ENCODE assay signal across 14 cellular contexts in the genomic region with DNA sequence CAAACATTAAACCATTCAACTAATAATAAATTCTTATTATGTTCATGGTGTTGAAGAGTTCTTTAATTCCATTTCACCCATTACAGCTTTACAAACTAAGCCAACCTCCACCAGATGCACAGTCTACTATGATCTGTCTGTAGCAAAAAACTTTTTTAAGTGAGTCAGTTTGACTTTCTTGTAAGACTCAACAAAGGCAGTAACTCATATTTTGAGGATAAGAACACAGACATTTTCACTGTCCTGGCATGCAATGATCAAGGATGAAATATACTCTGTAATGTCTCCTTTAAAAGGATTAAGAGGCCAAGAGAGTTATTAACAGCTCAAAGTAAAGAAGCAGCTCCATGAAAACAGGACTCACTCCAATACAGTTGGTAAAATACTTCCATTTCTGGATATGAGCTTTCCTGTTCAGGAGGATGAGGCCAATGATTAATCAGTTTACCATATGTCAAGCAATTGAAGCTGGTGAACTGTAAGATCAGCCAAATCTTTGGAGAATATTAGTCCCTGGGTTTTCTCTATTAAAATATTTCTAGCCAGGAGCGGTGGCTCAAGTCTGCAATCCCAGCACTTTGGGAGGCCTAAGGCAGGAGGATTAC. TPM values are rescaled to one million over a fixed set of nuclear protein-coding genes. Genes with fewer than 3 reads are reported as not detected.
"Had no signal": no experiment of that assay in that cellular context is flagged by ENCODE, and none has a peak within 500 bp of the region (broad histone marks: within the 10 kb centered on the region; RNA-seq: fewer than 3 reads in every experiment).

No MANE protein-coding gene starts in this region.

- H3K27ac ChIP-seq: upper lobe of right lung had no signal

- H3K9me3 ChIP-seq: upper lobe of right lung had no signal

- H3K27ac Mint-ChIP-seq: activated CD4-positive, alpha-beta T cell treated with anti-CD3 and anti-CD28 coated beads for 36 hours; activated CD8-positive, alpha-beta T cell treated with anti-CD3 and anti-CD28 coated beads for 36 hours; activated T-helper 1 cell treated with anti-CD3 and anti-CD28 coated beads, Interleukin-12 subunit alpha, Interleukin-12 subunit beta, Interleukin-2, Interleukin-4 antibody, amounts not matched to agents 30 ng/mL and 10 ng/mL and 1 ng/mL, durations not matched to agents 14 hours and 24 hours and 36 hours; dendritic cell treated with granulocyte-macrophage colony-stimulating factor and Interleukin-4, amounts not matched to agents 40 ng/mL and 50 ng/mL, for 4 days; T-helper 2 cell treated with Interferon-gamma antibody and Interleukin-4, amounts not matched to agents 5 μg/mL and 100 μg/mL, for 36 hours had no signal

- H3K27me3 ChIP-seq: upper lobe of right lung had no signal

- DNase-seq: activated CD4-positive, alpha-beta T cell treated with anti-CD3 and anti-CD28 coated beads for 36 hours; activated CD8-positive, alpha-beta memory T cell treated with anti-CD3 and anti-CD28 coated beads, Interleukin-2, amount 50 U/mL, for 4 hours; activated CD8-positive, alpha-beta T cell treated with anti-CD3 and anti-CD28 coated beads for 36 hours; activated naive CD4-positive, alpha-beta T cell; left colon; stimulated activated CD4-positive, alpha-beta T cell treated with anti-CD3 and anti-CD28 coated beads, Interleukin-15, amount 100 ng/mL, for 24 hours; stimulated activated CD4-positive, alpha-beta T cell treated with anti-CD3 and anti-CD28 coated beads, Interleukin-4, amount 100 ng/mL, for 24 hours; upper lobe of right lung had no signal

- H3K4me3 ChIP-seq: upper lobe of right lung had no signal

- H3K9me3 Mint-ChIP-seq: activated CD8-positive, alpha-beta T cell treated with anti-CD3 and anti-CD28 coated beads for 36 hours; activated T-helper 1 cell treated with anti-CD3 and anti-CD28 coated beads, Interleukin-12 subunit alpha, Interleukin-12 subunit beta, Interleukin-2, Interleukin-4 antibody, amounts not matched to agents 30 ng/mL and 10 ng/mL and 1 ng/mL, durations not matched to agents 14 hours and 24 hours and 36 hours; dendritic cell treated with granulocyte-macrophage colony-stimulating factor and Interleukin-4, amounts not matched to agents 40 ng/mL and 50 ng/mL, for 4 days; natural killer cell treated with Interleukin-12 subunit alpha and Interleukin-12 subunit beta and Interleukin-15 and Interleukin-18, amount 100 ng/mL, for 72 hours; stimulated activated naive CD8-positive, alpha-beta T cell treated with anti-CD3 and anti-CD28 coated beads, Interleukin-15, Interleukin-2, amounts not matched to agents 100 ng/mL and 50 ng/mL, for 24 hours; T-helper 2 cell treated with Interferon-gamma antibody and Interleukin-4, amounts not matched to agents 5 μg/mL and 100 μg/mL, for 36 hours had no signal

RNA-seq across cellular contexts. Expression of a gene that starts 45.5 kb away (rescaled TPM):
- total RNA-seq: osteocyte had no signal
